In genomic region chr11:46121328-46121723, GRCh38 we compare ENCODE assay signal across 8 cellular contexts. TPM values are rescaled to one million over a fixed set of nuclear protein-coding genes. Genes with fewer than 3 reads are reported as not detected.
DNase-seq lines count a peak whose midpoint lies in the region; ATAC-seq and TF ChIP-seq lines count a peak whose summit lies in the region.

Gene PHF21A (minus strand): TSS chr11:46121454. CDS start chr11:46084219, 37,235 bp downstream.

- H3K27ac ChIP-seq in VCaP: peak within 1 kb of the TSS; percentile 93

- ATAC-seq in HG03045 (IDR thresholded peaks at IDR 0.05; ENCODE audit: unreplicated experiment): peak; percentile 57

- H3K36me3 Mint-ChIP-seq in immature natural killer cell: no peaks in the 10 kb centered on the region

- in situ Hi-C loops in T47D (cut with HindIII; ENCODE audit: low pct_unique_long_range_greater_than_20kb, low sequenced_read_pairs): no loop called here

- H3K9me3 Mint-ChIP-seq in immature natural killer cell: no peaks in the 10 kb centered on the region

- no peak for TF ChIP-seq CTCF in VCaP (conservative IDR thresholded peaks at IDR 0.05)

- H3K4me3 Mint-ChIP-seq in immature natural killer cell: peak within 1 kb of the TSS; percentile 91 to 96 (median 93)

- H3K27me3 Mint-ChIP-seq in immature natural killer cell (ENCODE audit: low read depth in 3 of 3): peaks cover 14 to 24% (median 21%) of the 10 kb centered on the region in 3 donors

- peaks cover 37 to 46% of the 10 kb centered on the region in 2 donors for H3K4me1 Mint-ChIP-seq in immature natural killer cell

- H3K27ac Mint-ChIP-seq in immature natural killer cell: peak within 1 kb of the TSS; percentile 77 to 96 (median 94)

- peak; percentile 79 for DNase-seq in NK-92 treated with Interleukin-12 subunit alpha and Interleukin-12 subunit beta, amount 100 ng/mL, for 24 hours (lab: John Stamatoyannopoulos, UW)
- no peak for DNase-seq in NK-92 (lab: John Stamatoyannopoulos, UW; ENCODE audit: unreplicated experiment)
- peak; percentile 88 for DNase-seq in NCI-H2171 treated with DMSO at 0.1 percent for 48 hours (lab: John Stamatoyannopoulos, UW)
- DNase-seq in T47D (ENCODE audit: low read depth in 1 of 2, low spot score in 1 of 2): peak; percentile 91 to 97
- peak; percentile 87 to 89 (median 87) for DNase-seq in immature natural killer cell
- peak; percentile 84 for DNase-seq in stimulated activated CD4-positive, alpha-beta T cell treated with anti-CD3 and anti-CD28 coated beads, Interleukin-12 subunit alpha, Interleukin-12 subunit beta, amount 100 ng/mL, for 4 hours

RNA-seq across cellular contexts. Expression of gene PHF21A, which starts in this region (rescaled TPM):
- polyA plus RNA-seq in immature natural killer cell: 10 to 100 TPM in 1 of 3 donors, 1 to 10 TPM in 2; 4.4 to 21.3 (median 5.8) TPM
